Comparison of ENCODE assay signal across 11 cellular contexts in genomic region chrX:6679550-6679949, GRCh38.
"Had no signal": no experiment of that assay in that cellular context is flagged by ENCODE, and none has a peak within 500 bp of the region (broad histone marks: within the 10 kb centered on the region; RNA-seq: fewer than 3 reads in every experiment).

No MANE protein-coding gene starts in this region.

- H3K9me3 ChIP-seq: HAP-1 had no signal

- FAIRE-seq: H1, H54 had no signal

- ATAC-seq: GM23338, HCT116 had no signal

- H3K36me3 ChIP-seq: HAP-1 had no signal

- DNase-seq: GM23248, GOT3, H7, H9, HCEC 1CT, HFFc6 had no signal

- H3K4me1 ChIP-seq: HAP-1 had no signal

- H3K4me3 ChIP-seq: GM23248, GM23338, HAP-1 had no signal
